In the genomic region with DNA sequence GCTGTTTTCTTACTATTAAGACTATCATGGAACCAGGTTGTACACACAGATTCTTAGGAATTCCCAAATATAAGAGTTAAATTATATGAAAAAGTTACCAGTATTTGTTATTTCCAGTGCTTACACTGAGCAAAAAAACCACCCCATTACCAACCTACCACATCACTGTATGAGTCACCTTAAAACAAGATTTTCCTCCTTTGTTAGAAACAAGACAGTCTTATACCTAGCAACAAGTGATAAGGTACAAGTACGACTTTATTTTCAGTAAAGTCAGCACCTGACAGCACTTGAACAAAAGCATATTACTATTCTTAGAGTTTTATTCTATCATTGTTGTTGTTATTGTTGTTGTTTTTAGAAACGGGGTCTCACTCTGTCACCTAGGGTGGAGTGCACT, we compare ENCODE assay signal across 21 cellular contexts. TPM values are rescaled to one million over a fixed set of nuclear protein-coding genes. Genes with fewer than 3 reads are reported as not detected.
A peak's percentile ranks its signal among the peaks of the same experiment; 100 is the strongest.
DNase-seq lines count a peak whose midpoint lies in the region; ATAC-seq, FAIRE-seq and TF ChIP-seq lines count a peak whose summit lies in the region.
"Had no signal": no experiment of that assay in that cellular context is flagged by ENCODE, and none has a peak within 500 bp of the region (broad histone marks: within the 10 kb centered on the region; RNA-seq: fewer than 3 reads in every experiment).

No MANE protein-coding gene starts in this region.

- H3K27me3 ChIP-seq in endothelial cell of umbilical vein (ENCODE audit: control insufficient read depth in 2 of 2, insufficient read depth in 2 of 2, low read length in 2 of 2) (no peaks in the 10 kb centered on the region), heart left ventricle (no peaks in the 10 kb centered on the region)
- H3K27me3 ChIP-seq: left lung, MG63, neural progenitor cell, tibial artery had no signal

- H3K36me3 ChIP-seq in endothelial cell of umbilical vein (ENCODE audit: control insufficient read depth in 2 of 2, extremely low read depth in 1 of 2, insufficient read depth in 2 of 2, low read length in 2 of 2) (no peaks in the 10 kb centered on the region), heart left ventricle (no peaks in the 10 kb centered on the region)
- H3K36me3 ChIP-seq: neural progenitor cell, tibial artery had no signal

- no peak overlapping the region for H3K9ac ChIP-seq in endothelial cell of umbilical vein (replicated peaks; ENCODE audit: extremely low read depth, insufficient read depth, low read length)
- H3K9ac ChIP-seq: neural progenitor cell had no signal

- intact Hi-C loops in endothelial cell of umbilical vein (cut with micrococcal nuclease): no loop called here
- intact Hi-C loops in heart left ventricle (cut with DNase I): no loop called here
- intact Hi-C loops in cardiac septum (cut with DNase I): no loop called here

- no peak for TF ChIP-seq POLR2A in endothelial cell of umbilical vein (IDR thresholded peaks at IDR 0.05; ENCODE audit: low read depth, low read length)
- no peak for TF ChIP-seq POLR2A in heart left ventricle (IDR thresholded peaks at IDR 0.05)

- H3K27ac ChIP-seq in RWPE1 (no peak overlapping the region), endothelial cell of umbilical vein (ENCODE audit: insufficient read depth, low read depth, low read length) (no peak overlapping the region), heart left ventricle (no peak overlapping the region)
- H3K27ac ChIP-seq: left lung, neural progenitor cell, tibial artery had no signal

- no peaks in the 10 kb centered on the region for H3K27me3 Mint-ChIP-seq in activated CD8-positive, alpha-beta memory T cell treated with anti-CD3 and anti-CD28 coated beads, Interleukin-2, amount 10 ng/mL, durations not matched to agents 7 days and 5 days
- no peaks in the 10 kb centered on the region for H3K27me3 Mint-ChIP-seq in stimulated activated naive B cell treated with anti-CD40 and anti-IgM and Interleukin-4, amounts not matched to agents 10 μg/mL and 1 μg/mL and 100 μg/mL, for 72 hours
- H3K27me3 Mint-ChIP-seq: CD8-positive, alpha-beta memory T cell had no signal

- POLR2A ChIA-PET in RWPE1 (lab: Yijun Ruan, JAX; ENCODE audit: low non-redundant PET) (no interaction called here), endothelial cell of umbilical vein (lab: Charles Lee) (interaction anchor here (0.5 kb wide), 1 partner anchor 582 kb away, joined by 4 read pairs; no protein-coding TSS in a partner anchor)

- H3K9me3 Mint-ChIP-seq in activated CD8-positive, alpha-beta memory T cell treated with anti-CD3 and anti-CD28 coated beads, Interleukin-2, amount 10 ng/mL, durations not matched to agents 7 days and 5 days (ENCODE audit: low read depth): peaks cover 10% of the 10 kb centered on the region
- H3K9me3 Mint-ChIP-seq in stimulated activated naive B cell treated with anti-CD40 and anti-IgM and Interleukin-4, amounts not matched to agents 10 μg/mL and 1 μg/mL and 100 μg/mL, for 72 hours: peaks cover 10 to 11% of the 10 kb centered on the region in 2 donors

- FAIRE-seq in endothelial cell of umbilical vein (lab: Jason Lieb, UNC): no peak
- FAIRE-seq: frontal cortex, HepG2 had no signal

- H3K9me1 ChIP-seq in endothelial cell of umbilical vein (replicated peaks; ENCODE audit: control insufficient read depth, extremely low read depth, insufficient read depth, low read length): no peaks in the 10 kb centered on the region

- no peak for TF ChIP-seq CTCF in RWPE1 (conservative IDR thresholded peaks at IDR 0.05; ENCODE audit: low read depth)
- no peak for TF ChIP-seq CTCF in endothelial cell of umbilical vein (IDR thresholded peaks at IDR 0.05; ENCODE audit: extremely low read depth in 1 of 2, insufficient read depth in 1 of 2, low read depth in 1 of 2, low read length in 2 of 2)
- no peak for TF ChIP-seq CTCF in heart left ventricle (IDR thresholded peaks at IDR 0.05)

- H2AFZ ChIP-seq in endothelial cell of umbilical vein (ENCODE audit: low read depth, low read length): no peak overlapping the region
- H2AFZ ChIP-seq: neural progenitor cell had no signal

- no peak overlapping the region for H3K4me2 ChIP-seq in endothelial cell of umbilical vein (ENCODE audit: insufficient read depth, low read length)
- H3K4me2 ChIP-seq: neural progenitor cell had no signal

- H3K4me1 ChIP-seq in endothelial cell of umbilical vein (ENCODE audit: control insufficient read depth, extremely low read depth, insufficient read depth, low read length): no peaks in the 10 kb centered on the region
- H3K4me1 ChIP-seq in heart left ventricle: peaks cover 0 to 12% (median 0%) of the 10 kb centered on the region in 12 donors
- H3K4me1 ChIP-seq: left lung, neural progenitor cell, tibial artery had no signal

- H3K4me3 Mint-ChIP-seq in activated CD8-positive, alpha-beta memory T cell treated with anti-CD3 and anti-CD28 coated beads, Interleukin-2, amount 10 ng/mL, durations not matched to agents 7 days and 5 days: no peak overlapping the region
- H3K4me3 Mint-ChIP-seq in stimulated activated naive B cell treated with anti-CD40 and anti-IgM and Interleukin-4, amounts not matched to agents 10 μg/mL and 1 μg/mL and 100 μg/mL, for 72 hours: no peak overlapping the region
- H3K4me3 Mint-ChIP-seq: CD8-positive, alpha-beta memory T cell; endodermal cell; neural progenitor cell had no signal

- H3K9me3 ChIP-seq in endothelial cell of umbilical vein (replicated peaks; ENCODE audit: control insufficient read depth, insufficient read depth, low read length) (no peaks in the 10 kb centered on the region), heart left ventricle (peaks cover 0 to 4% (median 0%) of the 10 kb centered on the region in 12 donors)
- H3K9me3 ChIP-seq: left lung had no signal

- DNase-seq in activated CD8-positive, alpha-beta memory T cell treated with anti-CD3 and anti-CD28 coated beads, Interleukin-2, amount 10 ng/mL, durations not matched to agents 7 days and 5 days: no peak
- DNase-seq in activated CD8-positive, alpha-beta memory T cell treated with anti-CD3 and anti-CD28 coated beads, Interleukin-2, amount 50 U/mL, for 4 hours: no peak
- peak; percentile 44 for DNase-seq in RWPE1 (ENCODE audit: low spot score)
- DNase-seq in endothelial cell of umbilical vein (ENCODE audit: low read depth, low spot score): no peak
- no peak for DNase-seq in stimulated activated naive B cell treated with anti-CD40 and anti-IgM and Interleukin-4, amounts not matched to agents 10 μg/mL and 1 μg/mL and 100 μg/mL, for 72 hours
- no peak for DNase-seq in HT-29 (ENCODE audit: low spot score)
- DNase-seq in heart left ventricle: no peak
- DNase-seq in cardiac septum (ENCODE audit: low spot score): no peak
- DNase-seq: activated CD4-positive, alpha-beta T cell treated with anti-CD3 and anti-CD28 coated beads, Interleukin-2, amount 50 U/mL, for 4 hours; CD8-positive, alpha-beta memory T cell; DMS79 treated with DMSO at 0.1 percent for 48 hours; endodermal cell; left lung; MG63; NCI-H187 treated with DMSO at 0.1 percent for 48 hours; NCI-H446; tibial artery had no signal

- ATAC-seq in activated CD8-positive, alpha-beta memory T cell treated with anti-CD3 and anti-CD28 coated beads, Interleukin-2, amount 10 ng/mL, durations not matched to agents 7 days and 5 days: peak; percentile 63
- ATAC-seq in stimulated activated naive B cell treated with anti-CD40 and anti-IgM and Interleukin-4, amounts not matched to agents 10 μg/mL and 1 μg/mL and 100 μg/mL, for 72 hours (replicated peaks): peak; percentile 68 to 87
- ATAC-seq in heart left ventricle: no peak
- ATAC-seq: HepG2, left lung had no signal

- CTCF ChIA-PET in activated CD8-positive, alpha-beta memory T cell treated with anti-CD3 and anti-CD28 coated beads, Interleukin-2, amount 10 ng/mL, durations not matched to agents 7 days and 5 days (lab: Charles Lee): interaction anchor here (2.3 kb wide), 1 partner anchor 21 kb away, joined by 7 read pairs; no protein-coding TSS in a partner anchor
- CTCF ChIA-PET in RWPE1 (lab: Yijun Ruan, JAX): interaction anchor here (0.5 to 0.9 kb wide), 3 partner anchors 22 to 292 kb away, joined by 3 to 6 read pairs (median 6); no protein-coding TSS in a partner anchor
- CTCF ChIA-PET in endothelial cell of umbilical vein (lab: Charles Lee): interaction anchor here (1.0 to 2.0 kb wide), 7 partner anchors 10 to 184 kb away, joined by 3 to 10 read pairs (median 4); no protein-coding TSS in a partner anchor

- H3K36me3 Mint-ChIP-seq in activated CD8-positive, alpha-beta memory T cell treated with anti-CD3 and anti-CD28 coated beads, Interleukin-2, amount 10 ng/mL, durations not matched to agents 7 days and 5 days: peaks cover 26% of the 10 kb centered on the region
- H3K36me3 Mint-ChIP-seq in stimulated activated naive B cell treated with anti-CD40 and anti-IgM and Interleukin-4, amounts not matched to agents 10 μg/mL and 1 μg/mL and 100 μg/mL, for 72 hours: peaks cover 19 to 23% of the 10 kb centered on the region in 2 donors

- peaks cover 37% of the 10 kb centered on the region for H3K79me2 ChIP-seq in endothelial cell of umbilical vein (ENCODE audit: control insufficient read depth, insufficient read depth, low read length)

- dilution Hi-C loops in endothelial cell of umbilical vein (cut with MboI; ENCODE audit: extremely low pct_ligation_motif_present, low sequenced_read_pairs): no loop called here

- H3K4me3 ChIP-seq in endothelial cell of umbilical vein (replicated peaks in 1 of 3; ENCODE audit: insufficient read depth in 1 of 3, low read depth in 1 of 3, low read length in 3 of 3) (no peak overlapping the region), heart left ventricle (no peak overlapping the region)
- H3K4me3 ChIP-seq: left lung, MG63, neural progenitor cell, tibial artery had no signal

- WGBS in heart left ventricle, 4 donors: 41 to 67% (median 53%) methylated on average over 2 of the region's 2 CpGs

- BruUV-seq in endothelial cell of umbilical vein (replicated peaks; lab: Mats Ljungman, UMichigan): no TSS peak

- H3K27ac Mint-ChIP-seq in activated CD8-positive, alpha-beta memory T cell treated with anti-CD3 and anti-CD28 coated beads, Interleukin-2, amount 10 ng/mL, durations not matched to agents 7 days and 5 days: no peak overlapping the region
- no peak overlapping the region for H3K27ac Mint-ChIP-seq in stimulated activated naive B cell treated with anti-CD40 and anti-IgM and Interleukin-4, amounts not matched to agents 10 μg/mL and 1 μg/mL and 100 μg/mL, for 72 hours
- H3K27ac Mint-ChIP-seq: endodermal cell, neural progenitor cell had no signal

- H4K20me1 ChIP-seq in endothelial cell of umbilical vein (replicated peaks; ENCODE audit: control insufficient read depth, extremely low read depth, insufficient read depth, low read length): peaks cover 4% of the 10 kb centered on the region

- peaks cover 7% of the 10 kb centered on the region for H3K4me1 Mint-ChIP-seq in activated CD8-positive, alpha-beta memory T cell treated with anti-CD3 and anti-CD28 coated beads, Interleukin-2, amount 10 ng/mL, durations not matched to agents 7 days and 5 days
- H3K4me1 Mint-ChIP-seq in stimulated activated naive B cell treated with anti-CD40 and anti-IgM and Interleukin-4, amounts not matched to agents 10 μg/mL and 1 μg/mL and 100 μg/mL, for 72 hours: peaks cover 13 to 21% of the 10 kb centered on the region in 2 donors
- H3K4me1 Mint-ChIP-seq: endodermal cell had no signal

RNA-seq across cellular contexts. Expression of a gene that starts 20.4 kb away (rescaled TPM):
- total RNA-seq in activated CD8-positive, alpha-beta memory T cell treated with anti-CD3 and anti-CD28 coated beads, Interleukin-2, amount 10 ng/mL, durations not matched to agents 7 days and 5 days: 10 to 100 TPM; 41.0 to 62.9 TPM
- total RNA-seq in endothelial cell of umbilical vein: 52.1 and 60.9 TPM in 2 replicates
- 23.2 and 24.6 TPM in 2 replicates for polyA plus RNA-seq in endothelial cell of umbilical vein
- polyA plus RNA-seq in endothelial cell of umbilical vein (2011; cell fraction: cytosol; rRNA removed): 23.7 and 24.2 TPM in 2 replicates
- polyA plus RNA-seq in endothelial cell of umbilical vein (2011; cell fraction: nucleus; rRNA removed): 58.4 and 66.2 TPM in 2 replicates
- 36.7 and 46.6 TPM in 2 replicates for polyA plus RNA-seq in endothelial cell of umbilical vein (2012)
- 97.4 and 99.7 TPM in 2 replicates for polyA minus RNA-seq in endothelial cell of umbilical vein
- 24.4 TPM for polyA minus RNA-seq in endothelial cell of umbilical vein (2011; cell fraction: cytosol; rRNA and poly(A)+ RNA removed)
- 92.7 and 120 TPM in 2 replicates for polyA minus RNA-seq in endothelial cell of umbilical vein (2011; cell fraction: nucleus; rRNA and poly(A)+ RNA removed)
- total RNA-seq in HT-29 (2014; rRNA removed; shearing (Covaris generic)): 6.6 and 8.3 TPM in 2 replicates
- 10 to 100 TPM; 27.3 to 46.7 (median 38.2) TPM for total RNA-seq in heart left ventricle
- polyA plus RNA-seq in heart left ventricle: 10 to 100 TPM; 20.8 to 26.0 TPM
- total RNA-seq in cardiac septum: 38.8 TPM

RNA-seq across cellular contexts. Expression of a gene that starts 31.8 kb away (rescaled TPM):
- 1 to 10 TPM in 1 of 2 experiments, under 1 TPM in 1; 0.70 to 1.6 TPM for total RNA-seq in activated CD8-positive, alpha-beta memory T cell treated with anti-CD3 and anti-CD28 coated beads, Interleukin-2, amount 10 ng/mL, durations not matched to agents 7 days and 5 days
- total RNA-seq in endothelial cell of umbilical vein (0.40 and 0.44 TPM in 2 replicates), heart left ventricle (1 to 10 TPM in 1 of 9 donors, under 1 TPM in 3, not detected in 5; 0.40 to 1.2 (median 0.68) TPM), cardiac septum (not detected)
- polyA plus RNA-seq in endothelial cell of umbilical vein (0.03 and 0.04 TPM in 2 replicates), heart left ventricle (under 1 TPM in 1 of 2 donors, not detected in 1; 0.01 TPM)
- 0.08 and 0.26 TPM in 2 replicates for polyA plus RNA-seq in endothelial cell of umbilical vein (2011; cell fraction: cytosol; rRNA removed)
- polyA plus RNA-seq in endothelial cell of umbilical vein (2011; cell fraction: nucleus; rRNA removed): 0.57 and 1.0 TPM in 2 replicates
- polyA plus RNA-seq in endothelial cell of umbilical vein (2012): 0.54 and 0.59 TPM in 2 replicates
- polyA minus RNA-seq in endothelial cell of umbilical vein: not detected in 2 replicates
- polyA minus RNA-seq in endothelial cell of umbilical vein (2011; cell fraction: cytosol; rRNA and poly(A)+ RNA removed): not detected
- 0.58 and 0.87 TPM in 2 replicates for polyA minus RNA-seq in endothelial cell of umbilical vein (2011; cell fraction: nucleus; rRNA and poly(A)+ RNA removed)
- total RNA-seq in HT-29 (2014; rRNA removed; shearing (Covaris generic)): 0.51 TPM in 1 of 2 replicates, not detected in the other
- total RNA-seq: endodermal cell, HepG2, RPMI7951 had no signal

Comparison
In these comparisons a context has a peak if more than half of its experiments do, and no peak if none do; other contexts are left out.
1. ATAC-seq: peak in activated CD8-positive, alpha-beta memory T cell treated with anti-CD3 and anti-CD28 coated beads, Interleukin-2, amount 10 ng/mL, durations not matched to agents 7 days and 5 days (single experiment) and stimulated activated naive B cell treated with anti-CD40 and anti-IgM and Interleukin-4, amounts not matched to agents 10 μg/mL and 1 μg/mL and 100 μg/mL, for 72 hours (2 of 2); none in heart left ventricle (0 of 4).